Comparison of ENCODE assay signal across 1 cellular context in the genomic region with DNA sequence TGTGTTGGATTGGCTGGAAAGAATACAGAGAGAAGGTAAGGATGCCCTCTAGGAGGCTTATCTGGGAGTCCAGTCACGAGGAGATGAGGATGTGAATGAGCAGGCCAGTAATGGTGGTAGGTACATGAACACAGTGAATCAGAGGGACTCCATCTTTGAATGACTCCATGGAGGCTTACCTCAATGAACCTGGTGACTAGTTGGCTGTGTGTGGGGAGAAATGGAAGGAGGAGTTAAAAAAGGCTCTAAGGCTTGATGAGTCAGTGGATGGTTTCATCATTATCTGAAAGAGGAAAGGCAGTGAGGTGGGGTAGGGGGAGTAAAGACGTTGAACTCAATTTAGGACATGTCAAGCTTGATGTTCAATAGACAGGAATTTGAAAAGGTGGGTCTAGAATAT.
TF ChIP-seq lines count a peak whose summit lies in the region.

No MANE protein-coding gene starts in this region.

TF ChIP-seq in IMR-90, 13 proteins besides CTCF, POLR2A, EP300 and RAD21:
- no peak for TF ChIP-seq NFE2L2 (IDR thresholded peaks at IDR 0.05; ENCODE audit: low read depth, low read length)
- TF ChIP-seq CEBPB (IDR thresholded peaks at IDR 0.05; ENCODE audit: low read depth, low read length), result peak; percentile 61; the same call in 1 of the 2 replicates
- TF ChIP-seq, protein P1, sequence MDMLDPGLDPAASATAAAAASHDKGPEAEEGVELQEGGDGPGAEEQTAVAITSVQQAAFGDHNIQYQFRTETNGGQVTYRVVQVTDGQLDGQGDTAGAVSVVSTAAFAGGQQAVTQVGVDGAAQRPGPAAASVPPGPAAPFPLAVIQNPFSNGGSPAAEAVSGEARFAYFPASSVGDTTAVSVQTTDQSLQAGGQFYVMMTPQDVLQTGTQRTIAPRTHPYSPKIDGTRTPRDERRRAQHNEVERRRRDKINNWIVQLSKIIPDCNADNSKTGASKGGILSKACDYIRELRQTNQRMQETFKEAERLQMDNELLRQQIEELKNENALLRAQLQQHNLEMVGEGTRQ (IDR thresholded peaks at IDR 0.05; ENCODE audit: low read depth, low read length), result no peak
TF ChIP-seq in IMR-90: peak in this region for 1.
